ENCODE assay signal across 1 cellular context in genomic region chr7:77825140-77825539, GRCh38.
TF ChIP-seq lines count a peak whose summit lies in the region.

No MANE protein-coding gene starts in this region.

TF ChIP-seq in GM12878, 131 proteins besides CTCF, POLR2A, EP300 and RAD21:
- TF ChIP-seq GATAD2B (conservative IDR thresholded peaks at IDR 0.05; ENCODE audit: low read depth) (no peak), RELA (IDR thresholded peaks at IDR 0.05; ENCODE audit: borderline replicate concordance, partially characterized antibody) (no peak), KDM1A (IDR thresholded peaks at IDR 0.05; ENCODE audit: borderline replicate concordance) (no peak), ZBTB11 (CRISPR knock-in tag; IDR thresholded peaks at IDR 0.05) (no peak)
